ENCODE assay signal across 9 cellular contexts in genomic region chr1:14598498-14599172, GRCh38. TPM values are rescaled to one million over a fixed set of nuclear protein-coding genes. Genes with fewer than 3 reads are reported as not detected.
DNase-seq lines count a peak whose midpoint lies in the region; ATAC-seq and TF ChIP-seq lines count a peak whose summit lies in the region.
"Had no signal": no experiment of that assay in that cellular context is flagged by ENCODE, and none has a peak within 500 bp of the region (broad histone marks: within the 10 kb centered on the region; RNA-seq: fewer than 3 reads in every experiment).

Gene KAZN, plus strand, starts transcription at chr1:14598685.

- peak within 1 kb of the TSS; percentile 40 to 79 for H3K4me3 Mint-ChIP-seq in CD14-positive monocyte
- peak within 1 kb of the TSS; percentile 88 for H3K4me3 Mint-ChIP-seq in nephron progenitor cell
- no peak within 1 kb of the TSS for H3K4me3 Mint-ChIP-seq in T-helper 17 cell
- H3K4me3 Mint-ChIP-seq: dendritic cell treated with granulocyte-macrophage colony-stimulating factor and Interleukin-4, amounts not matched to agents 40 ng/mL and 50 ng/mL, for 4 days had no signal

- no peaks in the 10 kb centered on the region for H3K36me3 ChIP-seq in esophagus (ENCODE audit: control insufficient read depth in 2 of 2, insufficient read depth in 2 of 2, low read length in 1 of 2)

- TF ChIP-seq CTCF in CD14-positive monocyte (IDR thresholded peaks at IDR 0.05), result no peak
- TF ChIP-seq CTCF in nephron progenitor cell (IDR thresholded peaks at IDR 0.05), result no peak

- H3K36me3 Mint-ChIP-seq in CD14-positive monocyte, result no peaks in the 10 kb centered on the region
- H3K36me3 Mint-ChIP-seq in nephron progenitor cell (ENCODE audit: low read depth), result no peaks in the 10 kb centered on the region
- no peaks in the 10 kb centered on the region for H3K36me3 Mint-ChIP-seq in T-helper 17 cell (ENCODE audit: low read depth)

- intact Hi-C loops in CD14-positive monocyte (cut with micrococcal nuclease), result no loop called here

- 1 to 2% methylated on average over 65 to 80 of the region's 80 CpGs for WGBS in esophagus, 2 donors

- peak within 1 kb of the TSS; percentile 53 to 63 for H3K4me3 ChIP-seq in esophagus (ENCODE audit: low read depth in 1 of 2, low read length in 2 of 2)

- DNase-seq in CD14-positive monocyte (ENCODE audit: low spot score) (no peak), NCI-H146 treated with DMSO at 0.1 percent for 48 hours (lab: John Stamatoyannopoulos, UW; ENCODE audit: unreplicated experiment) (peak; percentile 37), nephron progenitor cell (peak; percentile 84), T-helper 17 cell (no peak), SHP77 treated with DMSO at 0.1 percent for 48 hours (lab: John Stamatoyannopoulos, UW) (no peak)
- no peak for DNase-seq in activated naive CD4-positive, alpha-beta T cell (lab: John Stamatoyannopoulos, UW)
- DNase-seq in activated CD4-positive, CD25-positive, alpha-beta regulatory T cell (lab: John Stamatoyannopoulos, UW), result no peak

- H3K27ac Mint-ChIP-seq in CD14-positive monocyte (no peak within 1 kb of the TSS), nephron progenitor cell (peak within 1 kb of the TSS; percentile 96), T-helper 17 cell (no peak within 1 kb of the TSS)
- H3K27ac Mint-ChIP-seq: dendritic cell treated with granulocyte-macrophage colony-stimulating factor and Interleukin-4, amounts not matched to agents 40 ng/mL and 50 ng/mL, for 4 days had no signal

- H3K9me3 Mint-ChIP-seq in CD14-positive monocyte (peaks cover 0 to 21% (median 0%) of the 10 kb centered on the region in 7 donors), nephron progenitor cell (no peaks in the 10 kb centered on the region)
- H3K9me3 Mint-ChIP-seq: dendritic cell treated with granulocyte-macrophage colony-stimulating factor and Interleukin-4, amounts not matched to agents 40 ng/mL and 50 ng/mL, for 4 days had no signal

- H3K4me1 Mint-ChIP-seq in CD14-positive monocyte, result peaks cover 4% of the 10 kb centered on the region
- H3K4me1 Mint-ChIP-seq in nephron progenitor cell, result peaks cover 75% of the 10 kb centered on the region
- no peaks in the 10 kb centered on the region for H3K4me1 Mint-ChIP-seq in T-helper 17 cell

- no peak for ATAC-seq in T-helper 17 cell

- no peak within 1 kb of the TSS for H3K27ac ChIP-seq in esophagus (ENCODE audit: low read depth in 2 of 2, low read length in 1 of 2)

- H3K27me3 ChIP-seq in esophagus (ENCODE audit: control insufficient read depth in 1 of 2, insufficient read depth in 2 of 2, low read length in 2 of 2), result peaks cover 0 to 4% of the 10 kb centered on the region in 2 donors

- H3K9me3 ChIP-seq in esophagus (ENCODE audit: control insufficient read depth in 2 of 2, insufficient read depth in 1 of 2, low read depth in 1 of 2, low read length in 1 of 2) (no peaks in the 10 kb centered on the region), T-helper 17 cell (ENCODE audit: control insufficient read depth, low read length, poor library complexity, severe bottlenecking) (no peaks in the 10 kb centered on the region)

- H3K27me3 Mint-ChIP-seq in CD14-positive monocyte (ENCODE audit: low read depth in 3 of 3), result peaks cover 61 to 81% (median 66%) of the 10 kb centered on the region in 3 donors
- peaks cover 3% of the 10 kb centered on the region for H3K27me3 Mint-ChIP-seq in nephron progenitor cell (ENCODE audit: low read depth, poor library complexity)
- H3K27me3 Mint-ChIP-seq in T-helper 17 cell, result peaks cover 61% of the 10 kb centered on the region

- H3K4me1 ChIP-seq in esophagus (ENCODE audit: control insufficient read depth in 2 of 2, insufficient read depth in 2 of 2, low read length in 1 of 2), result peaks cover 0 to 7% of the 10 kb centered on the region in 2 donors

RNA-seq across cellular contexts. Expression of gene KAZN, which starts in this region (rescaled TPM):
- polyA plus RNA-seq in CD14-positive monocyte, result not detected
- polyA plus RNA-seq in esophagus, result 10 to 100 TPM; 29.3 to 32.0 TPM
- total RNA-seq in T-helper 17 cell, result under 1 TPM; 0.10 to 0.62 TPM

Comparison
In these comparisons a context has a peak if more than half of its experiments do, and no peak if none do; other contexts are left out.
1. RNA of gene KAZN (polyA plus RNA-seq): 29.3 to 32.0 TPM in esophagus; not detected in CD14-positive monocyte; every median in the first group is over 10 times any median in the second.
2. DNase-seq: peak in NCI-H146 treated with DMSO at 0.1 percent for 48 hours (single experiment) and nephron progenitor cell (single experiment); none in CD14-positive monocyte (single experiment), activated naive CD4-positive, alpha-beta T cell (0 of 4), activated CD4-positive, CD25-positive, alpha-beta regulatory T cell (0 of 4), T-helper 17 cell (0 of 3) and SHP77 treated with DMSO at 0.1 percent for 48 hours (single experiment).